ENCODE assay signal across 24 cellular contexts in the genomic region with DNA sequence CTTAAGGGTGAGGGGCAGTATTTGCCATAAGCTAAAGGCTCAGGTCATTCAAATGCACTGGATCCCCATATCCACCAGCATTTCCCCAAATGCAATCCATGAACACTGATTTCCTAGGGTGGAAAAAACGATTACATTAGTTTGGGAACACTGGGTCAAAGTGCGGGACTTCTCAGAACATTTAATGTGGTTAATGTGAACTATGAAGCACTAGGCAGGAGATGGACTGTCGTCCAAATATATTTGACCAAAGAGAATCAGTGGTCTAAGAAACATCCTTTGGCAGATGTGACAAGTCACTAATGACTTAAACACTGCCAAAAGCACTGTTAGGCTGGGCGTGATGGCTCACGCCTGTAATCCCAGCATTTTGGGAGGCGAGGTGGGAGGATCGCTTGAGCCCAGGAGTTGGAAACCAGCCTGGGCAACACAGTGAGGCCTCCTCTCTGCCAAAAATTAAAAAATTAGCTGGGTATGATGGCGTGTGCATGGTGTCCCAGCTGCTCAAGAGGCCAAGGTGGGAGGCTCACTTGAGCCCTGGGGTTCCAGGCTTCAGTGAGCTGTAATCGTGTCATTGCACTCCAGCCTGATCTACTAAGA.
A peak's percentile ranks its signal among the peaks of the same experiment; 100 is the strongest.
DNase-seq lines count a peak whose midpoint lies in the region; ATAC-seq and TF ChIP-seq lines count a peak whose summit lies in the region.
"Had no signal": no experiment of that assay in that cellular context is flagged by ENCODE, and none has a peak within 500 bp of the region (broad histone marks: within the 10 kb centered on the region; RNA-seq: fewer than 3 reads in every experiment).

No MANE protein-coding gene starts in this region.

- peak overlapping the region in 3 of 5 experiments; percentile 52 to 92 (median 80) for H3K27ac Mint-ChIP-seq in brain
- no peak overlapping the region for H3K27ac Mint-ChIP-seq in activated CD4-positive, alpha-beta T cell treated with anti-CD3 and anti-CD28 coated beads, Interleukin-2, amount 10 ng/mL, durations not matched to agents 7 days and 5 days

- H3K27ac ChIP-seq in left lung = peak overlapping the region in 1 of 2 donors; percentile 13
- H3K27ac ChIP-seq in upper lobe of left lung = no peak overlapping the region
- H3K27ac ChIP-seq: SJSA1 had no signal

- H3K4me3 Mint-ChIP-seq in brain = no peak overlapping the region
- H3K4me3 Mint-ChIP-seq in activated CD4-positive, alpha-beta T cell treated with anti-CD3 and anti-CD28 coated beads, Interleukin-2, amount 10 ng/mL, durations not matched to agents 7 days and 5 days = no peak overlapping the region

- H3K4me1 ChIP-seq in left lung (peaks cover 0 to 13% of the 10 kb centered on the region in 2 donors), upper lobe of left lung (peaks cover 0 to 9% (median 6%) of the 10 kb centered on the region in 4 donors)

- intact Hi-C loops in left lung (cut with DNase I) = no loop called here

- H3K4me3 ChIP-seq in left lung = no peak overlapping the region
- H3K4me3 ChIP-seq in upper lobe of left lung = no peak overlapping the region
- H3K4me3 ChIP-seq: GM12878, HAP-1, SJSA1 had no signal

- H3K27me3 ChIP-seq in left lung (no peaks in the 10 kb centered on the region), upper lobe of left lung (no peaks in the 10 kb centered on the region)
- H3K27me3 ChIP-seq: SJSA1 had no signal

- H3K36me3 ChIP-seq in left lung (peaks cover 0 to 3% of the 10 kb centered on the region in 2 donors), upper lobe of left lung (no peaks in the 10 kb centered on the region)
- H3K36me3 ChIP-seq: HAP-1, SJSA1 had no signal

- no peaks in the 10 kb centered on the region for H3K27me3 Mint-ChIP-seq in brain
- peaks cover 14% of the 10 kb centered on the region for H3K27me3 Mint-ChIP-seq in activated CD4-positive, alpha-beta T cell treated with anti-CD3 and anti-CD28 coated beads, Interleukin-2, amount 10 ng/mL, durations not matched to agents 7 days and 5 days

- peak; percentile 24 for DNase-seq in NCI-H2171 treated with DMSO at 0.1 percent for 48 hours (lab: John Stamatoyannopoulos, UW)
- DNase-seq in NCI-H2171 (lab: John Stamatoyannopoulos, UW) = no peak
- DNase-seq in left lung = no peak
- DNase-seq in upper lobe of left lung = no peak
- no peak for DNase-seq in retina
- no peak for DNase-seq in NCI-H2081 (lab: John Stamatoyannopoulos, UW)
- DNase-seq in activated CD4-positive, alpha-beta T cell treated with anti-CD3 and anti-CD28 coated beads, Interleukin-2, amount 10 ng/mL, durations not matched to agents 7 days and 5 days = no peak
- DNase-seq: 8988T; Calu3; DMS53; GDM1; GOT3; KBM-7; NCI-H1105; NCI-H1436 treated with DMSO at 0.1 percent for 48 hours; NCI-H2029; NCI-H226; NCI-H748 treated with DMSO at 0.1 percent for 48 hours; NK-92 treated with Interleukin-12 subunit alpha and Interleukin-12 subunit beta, amount 100 ng/mL, for 24 hours; PC-3 had no signal

- CTCF ChIA-PET in activated CD4-positive, alpha-beta T cell treated with anti-CD3 and anti-CD28 coated beads, Interleukin-2, amount 10 ng/mL, durations not matched to agents 7 days and 5 days (lab: Charles Lee) = no interaction called here

- POLR2A ChIA-PET in activated CD4-positive, alpha-beta T cell treated with anti-CD3 and anti-CD28 coated beads, Interleukin-2, amount 10 ng/mL, durations not matched to agents 7 days and 5 days (lab: Charles Lee) = no interaction called here

- WGBS in upper lobe of left lung, 2 donors = 81 to 89% methylated on average over 9 of the region's 9 CpGs

- ATAC-seq in left lung (peak; percentile 36), upper lobe of left lung (ENCODE audit: low FRiP score in 2 of 2) (peak; percentile 16 to 42)
- ATAC-seq: GM12878, PC-3 had no signal

- peaks cover 71% of the 10 kb centered on the region for H3K4me1 Mint-ChIP-seq in brain
- H3K4me1 Mint-ChIP-seq in activated CD4-positive, alpha-beta T cell treated with anti-CD3 and anti-CD28 coated beads, Interleukin-2, amount 10 ng/mL, durations not matched to agents 7 days and 5 days = no peaks in the 10 kb centered on the region

- TF ChIP-seq EP300 in upper lobe of left lung (IDR thresholded peaks at IDR 0.05) = no peak

- H3K9me3 ChIP-seq in left lung (no peaks in the 10 kb centered on the region), upper lobe of left lung (no peaks in the 10 kb centered on the region)
- H3K9me3 ChIP-seq: HAP-1, SJSA1 had no signal

- no peaks in the 10 kb centered on the region for H3K9me3 Mint-ChIP-seq in brain
- H3K9me3 Mint-ChIP-seq in activated CD4-positive, alpha-beta T cell treated with anti-CD3 and anti-CD28 coated beads, Interleukin-2, amount 10 ng/mL, durations not matched to agents 7 days and 5 days = no peaks in the 10 kb centered on the region

- TF ChIP-seq CTCF in brain (conservative IDR thresholded peaks at IDR 0.05) (no peak), left lung (IDR thresholded peaks at IDR 0.05) (no peak), upper lobe of left lung (IDR thresholded peaks at IDR 0.05) (no peak)

- peaks cover 4% of the 10 kb centered on the region for H3K36me3 Mint-ChIP-seq in brain
- no peaks in the 10 kb centered on the region for H3K36me3 Mint-ChIP-seq in activated CD4-positive, alpha-beta T cell treated with anti-CD3 and anti-CD28 coated beads, Interleukin-2, amount 10 ng/mL, durations not matched to agents 7 days and 5 days (ENCODE audit: low read depth)

- TF ChIP-seq POLR2A in upper lobe of left lung (IDR thresholded peaks at IDR 0.05) = no peak
